ENCODE assay signal across 11 cellular contexts in the genomic region with DNA sequence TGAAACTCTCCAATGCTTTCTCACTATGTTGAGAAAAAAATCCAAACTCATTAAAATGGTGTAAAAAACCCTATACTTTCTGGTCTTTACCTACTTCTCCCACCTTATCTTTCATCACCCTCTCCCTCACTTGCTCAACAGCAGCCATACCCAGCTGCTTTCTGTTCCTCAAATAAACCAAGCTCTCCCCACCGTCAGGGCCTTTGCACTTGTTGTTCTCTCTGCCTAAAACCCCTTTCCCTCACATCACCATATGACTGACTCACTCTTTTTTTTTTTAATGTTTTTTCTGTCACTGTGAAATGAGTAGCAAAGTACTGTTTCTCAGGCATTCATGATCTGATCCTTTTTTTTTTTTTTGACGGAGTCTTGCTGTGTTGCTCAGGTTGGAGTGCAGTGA.
A peak's percentile ranks its signal among the peaks of the same experiment; 100 is the strongest.
DNase-seq lines count a peak whose midpoint lies in the region; ATAC-seq and TF ChIP-seq lines count a peak whose summit lies in the region.
"Had no signal": no experiment of that assay in that cellular context is flagged by ENCODE, and none has a peak within 500 bp of the region (broad histone marks: within the 10 kb centered on the region; RNA-seq: fewer than 3 reads in every experiment).

No MANE protein-coding gene starts in this region.

- H3K79me1 ChIP-seq in neuronal stem cell (ENCODE audit: low read depth, low read length), result no peaks in the 10 kb centered on the region

- no peak overlapping the region for H2BK15ac ChIP-seq in neuronal stem cell (ENCODE audit: low read length)

- intact Hi-C loops in PC-3 (cut with micrococcal nuclease), result no loop called here
- intact Hi-C loops in MCF 10A (cut with micrococcal nuclease), result no loop called here

- no peak overlapping the region for H3K14ac ChIP-seq in neuronal stem cell (ENCODE audit: low read length)

- no TSS peak for BruUV-seq in PC-3 (replicated peaks; lab: Mats Ljungman, UMichigan)
- no TSS peak for BruUV-seq in MCF 10A (replicated peaks; lab: Mats Ljungman, UMichigan)

- H3K27me3 ChIP-seq in neuronal stem cell (ENCODE audit: control insufficient read depth in 3 of 3, insufficient read depth in 3 of 3, low read depth in 1 of 3, low read length in 3 of 3) (peaks cover 0 to 5% (median 0%) of the 10 kb centered on the region in 3 experiments), PC-3 (ENCODE audit: low read length) (no peaks in the 10 kb centered on the region)

- WGBS in neuronal stem cell (ENCODE audit: extremely low coverage in 2 of 2, insufficient read length in 2 of 2, insufficient replicate concordance in 1 of 2), 2 donors, result no CpG with 5 or more reads among the region's 2 CpGs

- H3K9me3 ChIP-seq in HEK293 (ENCODE audit: control insufficient read depth, insufficient read depth, low read depth, low read length) (no peaks in the 10 kb centered on the region), neuronal stem cell (replicated peaks in 1 of 2; ENCODE audit: control insufficient read depth in 2 of 2, insufficient read depth in 1 of 2, low read depth in 1 of 2, low read length in 2 of 2) (no peaks in the 10 kb centered on the region), PC-3 (ENCODE audit: low read length) (no peaks in the 10 kb centered on the region)

- H3K4me3 ChIP-seq in HEK293 (ENCODE audit: low read depth, low read length) (no peak overlapping the region), neuronal stem cell (ENCODE audit: low read length in 2 of 2) (no peak overlapping the region), PC-3 (ENCODE audit: low read length) (no peak overlapping the region)

- H3K27ac Mint-ChIP-seq in memory B cell (peak overlapping the region; percentile 15), MCF 10A (ENCODE audit: low read depth, unreplicated experiment) (no peak overlapping the region)

- CTCF ChIA-PET in HEK293 (lab: Yijun Ruan, JAX) (interaction anchor here (0.6 to 6.6 kb wide), 8 partner anchors 11 to 395 kb away, joined by 3 to 54 read pairs (median 4); no protein-coding TSS in a partner anchor), PC-3 (lab: Charles Lee) (interaction anchor here (0.5 kb wide), 1 partner anchor 166 kb away, joined by 3 read pairs; no protein-coding TSS in a partner anchor), MCF 10A (lab: Yijun Ruan, JAX) (interaction anchor here (1.1 to 2.7 kb wide), 4 partner anchors 9 to 168 kb away, joined by 5 to 33 read pairs (median 6); no protein-coding TSS in a partner anchor)

- H2AFZ ChIP-seq in neuronal stem cell (ENCODE audit: low read length) (no peak overlapping the region), PC-3 (ENCODE audit: low read length) (no peak overlapping the region)

- H3K9ac ChIP-seq in neuronal stem cell (ENCODE audit: low read depth, low read length, poor library complexity) (no peak overlapping the region), PC-3 (ENCODE audit: low read length) (no peak overlapping the region)

- H3K36me3 ChIP-seq in HEK293 (ENCODE audit: control insufficient read depth in 2 of 2, insufficient read depth in 1 of 2, low read length in 2 of 2) (no peaks in the 10 kb centered on the region), neuronal stem cell (replicated peaks in 1 of 2; ENCODE audit: control insufficient read depth in 2 of 2, insufficient read depth in 2 of 2, low read length in 2 of 2) (no peaks in the 10 kb centered on the region), PC-3 (ENCODE audit: low read depth, low read length) (no peaks in the 10 kb centered on the region)

- H3K27me3 Mint-ChIP-seq in memory B cell (no peaks in the 10 kb centered on the region), MCF 10A (ENCODE audit: insufficient read depth, unreplicated experiment) (peaks cover 59% of the 10 kb centered on the region)

- no peak for TF ChIP-seq CTCF in HEK293 (tag by site-specific recombination; IDR thresholded peaks at IDR 0.05)
- TF ChIP-seq CTCF in PC-3 (conservative IDR thresholded peaks at IDR 0.05; ENCODE audit: low read depth, low read length), result no peak
- TF ChIP-seq CTCF in MCF 10A (IDR thresholded peaks at IDR 0.05; ENCODE audit: unreplicated experiment), result no peak

- H3K4me3 Mint-ChIP-seq in memory B cell (no peak overlapping the region), MCF 10A (ENCODE audit: unreplicated experiment) (no peak overlapping the region)

- no peaks in the 10 kb centered on the region for H3K9me2 ChIP-seq in PC-3 (replicated peaks; ENCODE audit: low read length)

- H3K4me1 Mint-ChIP-seq in memory B cell (peaks cover 9% of the 10 kb centered on the region), MCF 10A (ENCODE audit: insufficient read depth, unreplicated experiment) (no peaks in the 10 kb centered on the region)

- no peaks in the 10 kb centered on the region for H3K9me3 Mint-ChIP-seq in memory B cell
- H3K9me3 Mint-ChIP-seq in MCF 10A (ENCODE audit: unreplicated experiment), result no peaks in the 10 kb centered on the region

- no peak overlapping the region for H2BK120ac ChIP-seq in neuronal stem cell (ENCODE audit: low read depth, low read length)

- H4K20me1 ChIP-seq in PC-3 (ENCODE audit: low read length), result no peaks in the 10 kb centered on the region

- H3K27ac ChIP-seq in HEK293 (ENCODE audit: extremely low read depth, low read depth, low read length), result no peak overlapping the region
- H3K27ac ChIP-seq in neuronal stem cell (replicated peaks; ENCODE audit: low read length), result no peak overlapping the region
- H3K27ac ChIP-seq in PC-3 (ENCODE audit: low read length), result no peak overlapping the region

- H3K36me3 Mint-ChIP-seq in memory B cell (no peaks in the 10 kb centered on the region), MCF 10A (ENCODE audit: insufficient read depth, unreplicated experiment) (no peaks in the 10 kb centered on the region)

- DNase-seq in memory B cell (ENCODE audit: low spot score in 2 of 2) (no peak), neuronal stem cell (ENCODE audit: low spot score) (no peak), PC-3 (no peak), MCF 10A (ENCODE audit: unreplicated experiment) (no peak), DMS53 (lab: John Stamatoyannopoulos, UW) (no peak)
- DNase-seq: activated gamma-delta T cell treated with Interleukin-2 at 50 U/mL for 16 hours, NCI-H524, T1000 had no signal

- no peak overlapping the region for H3K23ac ChIP-seq in neuronal stem cell (ENCODE audit: low read depth, low read length, poor library complexity)

- H3K4me2 ChIP-seq in neuronal stem cell (ENCODE audit: insufficient read depth, low read length, poor library complexity, severe bottlenecking) (no peak overlapping the region), PC-3 (ENCODE audit: low read length) (no peak overlapping the region)

- H4K91ac ChIP-seq in neuronal stem cell (ENCODE audit: low read depth, low read length, poor library complexity), result no peak overlapping the region

- no peak overlapping the region for H3K4ac ChIP-seq in neuronal stem cell (ENCODE audit: low read length)

- peak; percentile 80 for ATAC-seq in GM18873 (IDR thresholded peaks at IDR 0.05; ENCODE audit: low FRiP score, unreplicated experiment)
- ATAC-seq in HG03520 (IDR thresholded peaks at IDR 0.05; ENCODE audit: unreplicated experiment), result peak; percentile 87
- peak; percentile 59 for ATAC-seq in memory B cell (ENCODE audit: low read depth)
- no peak for ATAC-seq in PC-3

- no peaks in the 10 kb centered on the region for H3F3A ChIP-seq in PC-3 (ENCODE audit: low read length, unreplicated experiment)

- H3K79me2 ChIP-seq in PC-3 (ENCODE audit: low read length), result no peaks in the 10 kb centered on the region

- H2BK5ac ChIP-seq in neuronal stem cell (ENCODE audit: low read length), result no peak overlapping the region

- POLR2A ChIA-PET in HEK293 (lab: Yijun Ruan, JAX), result no interaction called here
- POLR2A ChIA-PET in PC-3 (lab: Charles Lee; ENCODE audit: unreplicated experiment), result no interaction called here
- POLR2A ChIA-PET in MCF 10A (lab: Yijun Ruan, JAX), result interaction anchor here (0.7 kb wide), 1 partner anchor 186 kb away, joined by 3 read pairs; no protein-coding TSS in a partner anchor

- no peak overlapping the region for H3K18ac ChIP-seq in neuronal stem cell (ENCODE audit: low read length)

- H2BK12ac ChIP-seq in neuronal stem cell (ENCODE audit: low read length), result no peak overlapping the region

- H3K4me1 ChIP-seq in HEK293 (ENCODE audit: control insufficient read depth, insufficient read depth, low read length), result no peaks in the 10 kb centered on the region
- no peaks in the 10 kb centered on the region for H3K4me1 ChIP-seq in neuronal stem cell (ENCODE audit: control insufficient read depth in 2 of 2, insufficient read depth in 1 of 2, low read depth in 1 of 2, low read length in 2 of 2)
- H3K4me1 ChIP-seq in PC-3 (ENCODE audit: insufficient read depth, low read length), result no peaks in the 10 kb centered on the region

- no peak overlapping the region for H2AK5ac ChIP-seq in neuronal stem cell (ENCODE audit: low read depth, low read length)

- no peak overlapping the region for H4K8ac ChIP-seq in neuronal stem cell (ENCODE audit: low read depth, low read length)

TF ChIP-seq in HEK293, 187 proteins besides CTCF, POLR2A, EP300 and RAD21:
- TF ChIP-seq ZNF335 (tag by site-specific recombination; conservative IDR thresholded peaks at IDR 0.05) (no peak), PRDM1 (tag by site-specific recombination; IDR thresholded peaks at IDR 0.05) (0 out of 2 replicates have a peak, but pooled peaks have one; percentile 17)
